Comparison of ENCODE assay signal across 15 cellular contexts in genomic region chr12:76506149-76506548, GRCh38. TPM values are rescaled to one million over a fixed set of nuclear protein-coding genes. Genes with fewer than 3 reads are reported as not detected.
A peak's percentile ranks its signal among the peaks of the same experiment; 100 is the strongest.
DNase-seq lines count a peak whose midpoint lies in the region; ATAC-seq and TF ChIP-seq lines count a peak whose summit lies in the region.
"Had no signal": no experiment of that assay in that cellular context is flagged by ENCODE, and none has a peak within 500 bp of the region (broad histone marks: within the 10 kb centered on the region; RNA-seq: fewer than 3 reads in every experiment).

No MANE protein-coding gene starts in this region.

- H4K91ac ChIP-seq in IMR-90 (ENCODE audit: insufficient read depth, low read depth, low read length): no peak overlapping the region

- dilution Hi-C loops in IMR-90 (cut with HindIII; ENCODE audit: low sequenced_read_pairs, unreplicated experiment): no loop called here

- no peak overlapping the region for H2BK20ac ChIP-seq in IMR-90 (ENCODE audit: low read depth, low read length)

- no peak overlapping the region for H3K56ac ChIP-seq in IMR-90 (ENCODE audit: extremely low read depth, insufficient read depth, low read length)

- H2AFZ ChIP-seq in IMR-90 (replicated peaks; ENCODE audit: low read length, poor library complexity): no peak overlapping the region
- H2AFZ ChIP-seq in hepatocyte: no peak overlapping the region

- WGBS in IMR-90 (ENCODE audit: extremely low coverage in 2 of 2, insufficient read length in 1 of 2), 2 experiments: no CpG with 5 or more reads among the region's 3 CpGs
- 87% methylated on average over 3 of the region's 3 CpGs for WGBS in hepatocyte (ENCODE audit: low lambda C conversion rate, missing lambda C conversion rate)

- TF ChIP-seq POLR2A in IMR-90 (IDR thresholded peaks at IDR 0.05; ENCODE audit: low read depth, low read length): no peak

- no peak overlapping the region for H3K4ac ChIP-seq in IMR-90 (ENCODE audit: low read depth, low read length)

- H4K20me1 ChIP-seq in IMR-90 (ENCODE audit: insufficient read depth, low read length): peaks cover 4% of the 10 kb centered on the region; the same call in 1 of the 2 replicates
- no peaks in the 10 kb centered on the region for H4K20me1 ChIP-seq in hepatocyte (ENCODE audit: insufficient read depth, poor library complexity, severe bottlenecking)

- H3K79me1 ChIP-seq in IMR-90 (ENCODE audit: low read depth in 1 of 2, low read length in 2 of 2): peaks cover 32 to 41% of the 10 kb centered on the region in 2 experiments

- peaks cover 13% of the 10 kb centered on the region for H3K79me2 ChIP-seq in hepatocyte

- H3K4me1 Mint-ChIP-seq in central memory CD8-positive, alpha-beta T cell: peaks cover 35% of the 10 kb centered on the region
- peaks cover 7% of the 10 kb centered on the region for H3K4me1 Mint-ChIP-seq in glutamatergic neuron (ENCODE audit: low read depth, unreplicated experiment)
- H3K4me1 Mint-ChIP-seq in stimulated activated memory B cell treated with anti-CD40 and anti-IgM and Interleukin-4, amounts not matched to agents 10 μg/mL and 1 μg/mL and 100 μg/mL, for 72 hours: peaks cover 18% of the 10 kb centered on the region
- H3K4me1 Mint-ChIP-seq in CD4-positive, alpha-beta T cell (ENCODE audit: low read depth): peaks cover 67% of the 10 kb centered on the region

- peaks cover 11% of the 10 kb centered on the region for H3K9me1 ChIP-seq in IMR-90 (ENCODE audit: insufficient read depth, low read length)

- H3K36me3 Mint-ChIP-seq in central memory CD8-positive, alpha-beta T cell (ENCODE audit: insufficient read depth): peaks cover 9% of the 10 kb centered on the region
- no peaks in the 10 kb centered on the region for H3K36me3 Mint-ChIP-seq in glutamatergic neuron (ENCODE audit: unreplicated experiment)
- peaks cover 40% of the 10 kb centered on the region for H3K36me3 Mint-ChIP-seq in stimulated activated memory B cell treated with anti-CD40 and anti-IgM and Interleukin-4, amounts not matched to agents 10 μg/mL and 1 μg/mL and 100 μg/mL, for 72 hours
- H3K36me3 Mint-ChIP-seq in CD4-positive, alpha-beta T cell (ENCODE audit: low read depth): peaks cover 66% of the 10 kb centered on the region

- POLR2A ChIA-PET in IMR-90 (lab: Charles Lee; ENCODE audit: unreplicated experiment): interaction anchor here (0.5 kb wide), 1 partner anchor 20 kb away, joined by 5 read pairs; no protein-coding TSS in a partner anchor
- POLR2A ChIA-PET in CD4-positive, alpha-beta T cell (lab: Charles Lee): no interaction called here

- H4K5ac ChIP-seq in IMR-90 (ENCODE audit: low read depth, low read length): no peak overlapping the region

- H3K9me3 ChIP-seq in IMR-90 (ENCODE audit: control insufficient read depth, insufficient read depth, low read length): 0 out of 2 replicates have a peak, but pooled peaks cover 2% of the 10 kb centered on the region
- H3K9me3 ChIP-seq in hepatocyte (ENCODE audit: low read depth): peaks cover 4% of the 10 kb centered on the region
- no peaks in the 10 kb centered on the region for H3K9me3 ChIP-seq in CD4-positive, alpha-beta T cell (ENCODE audit: control insufficient read depth, low read length)
- H3K9me3 ChIP-seq: HAP-1 had no signal

- peak; percentile 55 for DNase-seq in IMR-90
- DNase-seq in central memory CD8-positive, alpha-beta T cell (ENCODE audit: low spot score in 2 of 2): no peak
- no peak for DNase-seq in glutamatergic neuron
- no peak for DNase-seq in hepatocyte (ENCODE audit: low spot score)
- no peak for DNase-seq in CD4-positive, alpha-beta T cell
- DNase-seq: Calu3; CD4-positive, alpha-beta memory T cell; DMS79 treated with DMSO at 0.1 percent for 48 hours; GF-D8 had no signal

- peak overlapping the region; percentile 45; the same call in 1 of the 2 replicates for H3K23ac ChIP-seq in IMR-90 (ENCODE audit: low read depth, low read length)

- H3K4me2 ChIP-seq in IMR-90 (ENCODE audit: low read depth, low read length) (no peak overlapping the region), hepatocyte (no peak overlapping the region)

- H2BK15ac ChIP-seq in IMR-90 (ENCODE audit: low read depth, low read length): no peak overlapping the region

- H3K9me2 ChIP-seq in hepatocyte (replicated peaks; ENCODE audit: insufficient read depth): no peaks in the 10 kb centered on the region

- H3K14ac ChIP-seq in IMR-90 (replicated peaks; ENCODE audit: low read depth, low read length): no peak overlapping the region

- BruUV-seq in IMR-90 (replicated peaks; lab: Mats Ljungman, UMichigan): no TSS peak

- H3K4me1 ChIP-seq in IMR-90 (ENCODE audit: control insufficient read depth, insufficient read depth, low read length) (peaks cover 2% of the 10 kb centered on the region; the same call in 1 of the 2 replicates), hepatocyte (ENCODE audit: insufficient read depth) (no peaks in the 10 kb centered on the region)

- H3K27me3 Mint-ChIP-seq in central memory CD8-positive, alpha-beta T cell: no peaks in the 10 kb centered on the region
- peaks cover 2% of the 10 kb centered on the region for H3K27me3 Mint-ChIP-seq in glutamatergic neuron (ENCODE audit: unreplicated experiment)
- no peaks in the 10 kb centered on the region for H3K27me3 Mint-ChIP-seq in stimulated activated memory B cell treated with anti-CD40 and anti-IgM and Interleukin-4, amounts not matched to agents 10 μg/mL and 1 μg/mL and 100 μg/mL, for 72 hours
- H3K27me3 Mint-ChIP-seq in CD4-positive, alpha-beta T cell: no peaks in the 10 kb centered on the region
- H3K27me3 Mint-ChIP-seq: CD4-positive, alpha-beta memory T cell had no signal

- no peak overlapping the region for H3K18ac ChIP-seq in IMR-90 (ENCODE audit: low read depth, low read length)

- no peaks in the 10 kb centered on the region for H3K9me3 Mint-ChIP-seq in central memory CD8-positive, alpha-beta T cell
- no peaks in the 10 kb centered on the region for H3K9me3 Mint-ChIP-seq in glutamatergic neuron (ENCODE audit: unreplicated experiment)
- H3K9me3 Mint-ChIP-seq in stimulated activated memory B cell treated with anti-CD40 and anti-IgM and Interleukin-4, amounts not matched to agents 10 μg/mL and 1 μg/mL and 100 μg/mL, for 72 hours: peaks cover 3% of the 10 kb centered on the region
- H3K9me3 Mint-ChIP-seq in CD4-positive, alpha-beta T cell: no peaks in the 10 kb centered on the region

- H2AK9ac ChIP-seq in IMR-90 (replicated peaks; ENCODE audit: low read depth, low read length, poor library complexity): no peak overlapping the region

- CTCF ChIA-PET in IMR-90 (lab: Yijun Ruan, JAX): no interaction called here
- CTCF ChIA-PET in CD4-positive, alpha-beta T cell (lab: Charles Lee): no interaction called here

- H3K4me3 ChIP-seq in IMR-90 (ENCODE audit: insufficient read depth, low read depth, low read length) (no peak overlapping the region), hepatocyte (no peak overlapping the region)
- H3K4me3 ChIP-seq: HAP-1, K562 had no signal

- H4K8ac ChIP-seq in IMR-90 (ENCODE audit: low read depth in 2 of 2, low read length in 2 of 2): no peak overlapping the region

- H3K27ac ChIP-seq in IMR-90 (ENCODE audit: insufficient read depth, low read length) (no peak overlapping the region), hepatocyte (no peak overlapping the region)
- H3K27ac ChIP-seq in CD4-positive, alpha-beta T cell (ENCODE audit: low read depth, low read length): no peak overlapping the region
- H3K27ac ChIP-seq: C4-2B, HL-60 had no signal

- peak overlapping the region; percentile 7 for H3K27ac Mint-ChIP-seq in central memory CD8-positive, alpha-beta T cell (ENCODE audit: low read depth)
- peak overlapping the region; percentile 30 for H3K27ac Mint-ChIP-seq in glutamatergic neuron (ENCODE audit: unreplicated experiment)
- peak overlapping the region; percentile 13 for H3K27ac Mint-ChIP-seq in stimulated activated memory B cell treated with anti-CD40 and anti-IgM and Interleukin-4, amounts not matched to agents 10 μg/mL and 1 μg/mL and 100 μg/mL, for 72 hours
- no peak overlapping the region for H3K27ac Mint-ChIP-seq in CD4-positive, alpha-beta T cell

- no peak overlapping the region for H2AK5ac ChIP-seq in IMR-90 (ENCODE audit: low read depth, low read length)

- TF ChIP-seq RAD21 in IMR-90 (IDR thresholded peaks at IDR 0.05; ENCODE audit: low read length): no peak

- H3K27me3 ChIP-seq in IMR-90 (ENCODE audit: control insufficient read depth, insufficient read depth, low read length): no peaks in the 10 kb centered on the region
- H3K27me3 ChIP-seq in hepatocyte: no peaks in the 10 kb centered on the region
- no peaks in the 10 kb centered on the region for H3K27me3 ChIP-seq in CD4-positive, alpha-beta T cell (ENCODE audit: control insufficient read depth, insufficient read depth, low read length)

- H3K36me3 ChIP-seq in IMR-90 (ENCODE audit: control insufficient read depth, insufficient read depth, low read length) (no peaks in the 10 kb centered on the region), hepatocyte (replicated peaks; ENCODE audit: insufficient read depth, low read depth) (no peaks in the 10 kb centered on the region)
- H3K36me3 ChIP-seq: HAP-1 had no signal

- peak; percentile 82 for ATAC-seq in IMR-90 (ENCODE audit: low read depth)
- no peak for ATAC-seq in central memory CD8-positive, alpha-beta T cell (replicated peaks; ENCODE audit: extremely low read depth, poor library complexity, severe bottlenecking)
- no peak for ATAC-seq in stimulated activated memory B cell treated with anti-CD40 and anti-IgM and Interleukin-4, amounts not matched to agents 10 μg/mL and 1 μg/mL and 100 μg/mL, for 72 hours
- no peak for ATAC-seq in CD4-positive, alpha-beta T cell (ENCODE audit: poor library complexity)
- ATAC-seq in HG03354 (IDR thresholded peaks at IDR 0.05; ENCODE audit: poor library complexity, severe bottlenecking, unreplicated experiment): no peak
- ATAC-seq: K562 had no signal

- no peak overlapping the region for H2BK5ac ChIP-seq in IMR-90 (ENCODE audit: low read depth, low read length, poor library complexity, severe bottlenecking)

- H3K9ac ChIP-seq in IMR-90 (ENCODE audit: low read depth, low read length): no peak overlapping the region

- H2BK120ac ChIP-seq in IMR-90 (ENCODE audit: low read depth, low read length): no peak overlapping the region

- no peak overlapping the region for H3K4me3 Mint-ChIP-seq in central memory CD8-positive, alpha-beta T cell
- H3K4me3 Mint-ChIP-seq in glutamatergic neuron (ENCODE audit: unreplicated experiment): no peak overlapping the region
- no peak overlapping the region for H3K4me3 Mint-ChIP-seq in stimulated activated memory B cell treated with anti-CD40 and anti-IgM and Interleukin-4, amounts not matched to agents 10 μg/mL and 1 μg/mL and 100 μg/mL, for 72 hours
- no peak overlapping the region for H3K4me3 Mint-ChIP-seq in CD4-positive, alpha-beta T cell

- in situ Hi-C loops in IMR-90 (cut with MboI; ENCODE audit: low sequenced_read_pairs): no loop called here

- TF ChIP-seq CTCF in IMR-90 (conservative IDR thresholded peaks at IDR 0.05; ENCODE audit: low read depth, low read length) (no peak), glutamatergic neuron (IDR thresholded peaks at IDR 0.05; ENCODE audit: partially characterized antibody, unreplicated experiment) (no peak), hepatocyte (IDR thresholded peaks at IDR 0.05; ENCODE audit: poor library complexity) (no peak)
- no peak for TF ChIP-seq CTCF in CD4-positive, alpha-beta T cell (IDR thresholded peaks at IDR 0.05)

- intact Hi-C loops in IMR-90 (cut with micrococcal nuclease): no loop called here
- intact Hi-C loops in CD4-positive, alpha-beta T cell (cut with DNase I, micrococcal nuclease): no loop called here

RNA-seq across cellular contexts. Expression of gene OSBPL8, which starts 53.4 kb away (rescaled TPM):
- total RNA-seq in IMR-90 (2012; rRNA removed) (24.2 and 48.0 TPM in 2 replicates), glutamatergic neuron (ENCODE audit: unreplicated experiment) (162 TPM), hepatocyte (73.0 and 82.5 TPM in 2 replicates)
- polyA plus RNA-seq in IMR-90 (2012; rRNA removed) (16.3 and 17.8 TPM in 2 replicates), hepatocyte (20.1 and 21.4 TPM in 2 replicates)
- 17.3 and 24.6 TPM in 2 replicates for polyA plus RNA-seq in IMR-90 (2012; cell fraction: cytosol; rRNA removed)
- polyA plus RNA-seq in IMR-90 (2012; cell fraction: nucleus; rRNA removed; ENCODE audit: low replicate concordance): 14.6 and 33.3 TPM in 2 replicates
- 100 to 1,000 TPM; 154 to 160 TPM for total RNA-seq in CD4-positive, alpha-beta T cell
